In genomic region chr3:190094201-190094718, GRCh38 we compare ENCODE assay signal across 15 cellular contexts. TPM values are rescaled to one million over a fixed set of nuclear protein-coding genes. Genes with fewer than 3 reads are reported as not detected.
A peak's percentile ranks its signal among the peaks of the same experiment; 100 is the strongest.
DNase-seq lines count a peak whose midpoint lies in the region; FAIRE-seq and TF ChIP-seq lines count a peak whose summit lies in the region.
"Had no signal": no experiment of that assay in that cellular context is flagged by ENCODE, and none has a peak within 500 bp of the region (broad histone marks: within the 10 kb centered on the region; RNA-seq: fewer than 3 reads in every experiment).

No MANE protein-coding gene starts in this region.

- H3K4me3 ChIP-seq in adipocyte (ENCODE audit: low read length) (peak overlapping the region; percentile 1), fibroblast of pulmonary artery (replicated peaks; ENCODE audit: low read depth, low read length) (no peak overlapping the region), rectal smooth muscle tissue (ENCODE audit: low read length) (no peak overlapping the region)
- H3K4me3 ChIP-seq: esophagus squamous epithelium had no signal

- H3K27ac ChIP-seq in rectal smooth muscle tissue (ENCODE audit: low read depth, low read length): peak overlapping the region; percentile 66
- H3K27ac ChIP-seq: esophagus squamous epithelium had no signal

- H3K9me3 ChIP-seq in adipocyte (ENCODE audit: control insufficient read depth, low read length): no peaks in the 10 kb centered on the region
- H3K9me3 ChIP-seq: esophagus squamous epithelium had no signal

- no peak for DNase-seq in GM12891 (ENCODE audit: insufficient read length, low spot score)
- DNase-seq in adipocyte (ENCODE audit: low read depth): peak; percentile 82
- DNase-seq in fibroblast of pulmonary artery (ENCODE audit: low read depth): peak; percentile 72
- no peak for DNase-seq in DMS153 (lab: John Stamatoyannopoulos, UW)
- no peak for DNase-seq in NCI-H1417 (lab: John Stamatoyannopoulos, UW)
- DNase-seq in pons (ENCODE audit: low spot score): no peak
- DNase-seq: activated CD4-positive, CD25-positive, alpha-beta regulatory T cell treated with anti-CD3 and anti-CD28 coated beads, Interleukin-2, amount 50 U/mL, for 72 hours; activated T-cell treated with anti-CD3 and anti-CD28 coated beads, Interleukin-2, amount 50 U/mL, for 24 hours; esophagus squamous epithelium; kidney glomerular epithelial cell; NCI-H1092 treated with DMSO at 0.1 percent for 48 hours; nucleus accumbens; stimulated activated CD4-positive, alpha-beta T cell treated with anti-CD3 and anti-CD28 coated beads, Interleukin-4, amount 100 ng/mL, for 1 hour had no signal

- no peak for TF ChIP-seq CTCF in fibroblast of pulmonary artery (IDR thresholded peaks at IDR 0.05; ENCODE audit: low read length, missing control alignments)

- no peak for TF ChIP-seq POLR2A in GM12891 (IDR thresholded peaks at IDR 0.05; ENCODE audit: low read depth, low read length)

- H3K27me3 ChIP-seq in adipocyte (replicated peaks; ENCODE audit: control insufficient read depth, insufficient read depth, low read length) (no peaks in the 10 kb centered on the region), rectal smooth muscle tissue (ENCODE audit: control insufficient read depth, insufficient read depth, low read length) (no peaks in the 10 kb centered on the region)
- H3K27me3 ChIP-seq: esophagus squamous epithelium had no signal

- FAIRE-seq in GM12891 (lab: Jason Lieb, UNC): no peak
- FAIRE-seq: H1 had no signal

- H3K9ac ChIP-seq in adipocyte (ENCODE audit: low read length) (no peak overlapping the region), rectal smooth muscle tissue (ENCODE audit: low read length) (no peak overlapping the region)

- peaks cover 21% of the 10 kb centered on the region for H3K4me1 ChIP-seq in adipocyte (ENCODE audit: control insufficient read depth, insufficient read depth, low read length)
- H3K4me1 ChIP-seq in rectal smooth muscle tissue (ENCODE audit: control insufficient read depth, insufficient read depth, low read length): peaks cover 10% of the 10 kb centered on the region

- H3K36me3 ChIP-seq in adipocyte (ENCODE audit: control insufficient read depth, insufficient read depth, low read length, severe bottlenecking) (no peaks in the 10 kb centered on the region), rectal smooth muscle tissue (ENCODE audit: control insufficient read depth, insufficient read depth, low read length) (no peaks in the 10 kb centered on the region)
- H3K36me3 ChIP-seq: esophagus squamous epithelium had no signal

TF ChIP-seq in GM12891, 5 proteins besides CTCF, POLR2A, EP300 and RAD21:
- TF ChIP-seq SPI1 (IDR thresholded peaks at IDR 0.05; ENCODE audit: low read depth, low read length): peak; percentile 86
- no peak for TF ChIP-seq TAF1 (IDR thresholded peaks at IDR 0.05; ENCODE audit: low read depth, low read length)

RNA-seq across cellular contexts. Expression of gene P3H2, which starts 26.4 kb away (rescaled TPM):
- polyA plus RNA-seq in GM12891 (2012; ENCODE audit: low read depth, missing spikeins): 31.4 TPM

Comparison
In these comparisons a context has a peak if more than half of its experiments do, and no peak if none do; other contexts are left out.
1. DNase-seq: peak in adipocyte (single experiment) and fibroblast of pulmonary artery (single experiment); none in GM12891 (single experiment), DMS153 (single experiment), NCI-H1417 (0 of 3) and pons (single experiment).